Comparison of ENCODE assay signal across 19 cellular contexts in genomic region chr12:120077260-120077659, GRCh38. TPM values are rescaled to one million over a fixed set of nuclear protein-coding genes. Genes with fewer than 3 reads are reported as not detected.
A peak's percentile ranks its signal among the peaks of the same experiment; 100 is the strongest.
DNase-seq lines count a peak whose midpoint lies in the region; ATAC-seq and TF ChIP-seq lines count a peak whose summit lies in the region.
"Had no signal": no experiment of that assay in that cellular context is flagged by ENCODE, and none has a peak within 500 bp of the region (broad histone marks: within the 10 kb centered on the region; RNA-seq: fewer than 3 reads in every experiment).

No MANE protein-coding gene starts in this region.

- H3F3A ChIP-seq in PC-9 (ENCODE audit: insufficient read depth, low read depth), result peaks cover 30% of the 10 kb centered on the region

- no peaks in the 10 kb centered on the region for H4K20me1 ChIP-seq in PC-9 (ENCODE audit: insufficient read depth)

- CTCF ChIA-PET in PC-9 (lab: Charles Lee), result interaction anchor here (0.5 kb wide), 1 partner anchor 183 kb away, joined by 3 read pairs; no protein-coding TSS in a partner anchor

- POLR2A ChIA-PET in PC-9 (lab: Charles Lee; ENCODE audit: unreplicated experiment), result no interaction called here

- BruUV-seq in PC-9 (replicated peaks; lab: Mats Ljungman, UMichigan), result no TSS peak

- TF ChIP-seq CTCF in PC-9 (conservative IDR thresholded peaks at IDR 0.05), result no peak

- H3K9me3 ChIP-seq in PC-9 (ENCODE audit: insufficient read depth, low read depth), result no peaks in the 10 kb centered on the region
- H3K9me3 ChIP-seq: MG63 had no signal

- H3K27ac Mint-ChIP-seq in activated naive CD4-positive, alpha-beta T cell treated with anti-CD3 and anti-CD28 coated beads, Interleukin-2, amount 50 U/mL, for 72 hours, result peak overlapping the region; percentile 33 to 89

- no peak overlapping the region for H3K4me3 ChIP-seq in PC-9
- H3K4me3 ChIP-seq: MG63 had no signal

- no peaks in the 10 kb centered on the region for H3K79me2 ChIP-seq in PC-9 (ENCODE audit: low read depth)

- H3K27me3 ChIP-seq in PC-9 (ENCODE audit: insufficient read depth, low read depth), result no peaks in the 10 kb centered on the region

- H3K9me2 ChIP-seq in PC-9 (ENCODE audit: insufficient read depth), result no peaks in the 10 kb centered on the region

- no peaks in the 10 kb centered on the region for H3K9me3 Mint-ChIP-seq in activated naive CD4-positive, alpha-beta T cell treated with anti-CD3 and anti-CD28 coated beads, Interleukin-2, amount 50 U/mL, for 72 hours

- ATAC-seq in activated naive CD4-positive, alpha-beta T cell treated with anti-CD3 and anti-CD28 coated beads, Interleukin-2, amount 50 U/mL, for 72 hours, result no peak

- intact Hi-C loops in PC-9 (cut with micrococcal nuclease; ENCODE audit: unreplicated experiment), result no loop called here

- H3K27ac ChIP-seq in PC-9, result no peak overlapping the region

- H2AFZ ChIP-seq in PC-9, result no peak overlapping the region

- no peaks in the 10 kb centered on the region for H3K36me3 ChIP-seq in PC-9 (ENCODE audit: low read depth)
- H3K36me3 ChIP-seq: MG63 had no signal

- H3K36me3 Mint-ChIP-seq in activated naive CD4-positive, alpha-beta T cell treated with anti-CD3 and anti-CD28 coated beads, Interleukin-2, amount 50 U/mL, for 72 hours, result peaks cover 18 to 47% of the 10 kb centered on the region in 2 donors

- no peak overlapping the region for H3K4me2 ChIP-seq in PC-9

- DNase-seq in activated naive CD4-positive, alpha-beta T cell treated with anti-CD3 and anti-CD28 coated beads, Interleukin-2, amount 50 U/mL, for 72 hours (ENCODE audit: low spot score in 2 of 2), result no peak
- DNase-seq in activated naive CD4-positive, alpha-beta T cell treated with anti-CD3 and anti-CD28 coated beads, Interleukin-2, amount 50 U/mL, for 16 hours, result no peak
- DNase-seq in DMS79 (lab: John Stamatoyannopoulos, UW) (peak; percentile 6), mesenteric fat pad (ENCODE audit: low spot score) (peak; percentile 47), PC-9 (no peak), LoVo (ENCODE audit: low spot score) (no peak), iPS-NIHi7 (ENCODE audit: extremely low spot score) (no peak)
- DNase-seq: ACHN, C1 segment of cervical spinal cord, DMS53, Kasumi-1, MG63, NCI-H1048, NCI-H1417 treated with DMSO at 0.1 percent for 48 hours, NCI-H187, NCI-H446, NCI-H526, OCI-M1, SHP77 had no signal

- peaks cover 42% of the 10 kb centered on the region for H3K4me1 ChIP-seq in PC-9 (replicated peaks; ENCODE audit: insufficient read depth)

RNA-seq across cellular contexts. Expression of gene RAB35, which starts 39.3 kb away (rescaled TPM):
- 10 to 100 TPM; 38.7 to 59.6 TPM for total RNA-seq in activated naive CD4-positive, alpha-beta T cell treated with anti-CD3 and anti-CD28 coated beads, Interleukin-2, amount 50 U/mL, for 72 hours
- total RNA-seq in mesenteric fat pad, result 62.4 TPM
- total RNA-seq in PC-9 (2021), result 48.6 and 52.0 TPM in 2 replicates

Comparison
In these comparisons a context has a peak if more than half of its experiments do, and no peak if none do; other contexts are left out.
1. DNase-seq: peak in DMS79 (single experiment) and mesenteric fat pad (single experiment); none in activated naive CD4-positive, alpha-beta T cell treated with anti-CD3 and anti-CD28 coated beads, Interleukin-2, amount 50 U/mL, for 72 hours (0 of 2), activated naive CD4-positive, alpha-beta T cell treated with anti-CD3 and anti-CD28 coated beads, Interleukin-2, amount 50 U/mL, for 16 hours (single experiment), PC-9 (0 of 2), LoVo (single experiment) and iPS-NIHi7 (single experiment).